8 cellular contexts compared by ENCODE assay signal in the genomic region with DNA sequence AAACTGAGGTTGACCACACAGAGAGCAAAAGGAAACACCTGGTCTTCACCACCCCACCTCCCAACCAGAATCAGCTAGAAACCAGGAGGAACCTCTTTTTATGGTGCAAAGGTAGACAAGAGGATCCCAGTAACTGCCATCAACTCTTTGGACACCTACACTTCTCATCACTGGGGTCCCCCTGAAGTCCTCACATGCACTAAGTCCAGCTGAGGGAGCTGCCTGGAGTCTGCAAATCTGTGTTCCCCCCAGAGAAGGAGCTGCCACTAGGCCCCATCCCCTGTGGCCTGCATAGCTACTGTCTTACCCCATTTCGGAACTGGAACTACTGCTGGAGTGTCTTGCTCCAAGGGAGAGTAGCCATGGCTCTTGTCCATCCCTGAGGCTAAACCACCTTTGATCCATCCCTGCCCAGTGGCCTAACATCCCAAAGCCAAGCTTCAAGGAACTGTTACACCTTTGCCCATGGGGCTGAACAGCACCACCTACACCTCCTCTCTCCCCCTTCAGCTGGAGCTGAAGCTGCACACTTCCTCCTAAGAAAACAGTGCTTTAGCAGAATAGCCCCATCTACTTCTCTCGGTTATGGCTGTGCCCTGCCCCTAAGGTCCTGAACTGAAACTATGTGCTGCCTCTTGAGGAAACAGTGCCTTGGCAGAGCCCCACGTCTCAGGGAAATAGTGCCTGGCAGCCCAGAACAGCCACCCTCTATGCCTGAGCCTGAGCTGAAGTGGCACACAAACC.
A peak's percentile ranks its signal among the peaks of the same experiment; 100 is the strongest.
DNase-seq lines count a peak whose midpoint lies in the region; ATAC-seq and TF ChIP-seq lines count a peak whose summit lies in the region.

No MANE protein-coding gene starts in this region.

- H3K27me3 ChIP-seq in left lung: peaks cover 0 to 4% of the 10 kb centered on the region in 2 donors
- H3K27me3 ChIP-seq in SK-N-SH (ENCODE audit: insufficient read depth): no peaks in the 10 kb centered on the region
- H3K27me3 ChIP-seq in stomach: peaks cover 0 to 20% (median 0%) of the 10 kb centered on the region in 3 donors

- H3K9me3 ChIP-seq in left lung: peaks cover 0 to 7% of the 10 kb centered on the region in 2 donors
- H3K9me3 ChIP-seq in SK-N-SH: no peaks in the 10 kb centered on the region
- peaks cover 4 to 20% (median 15%) of the 10 kb centered on the region in 4 donors for H3K9me3 ChIP-seq in stomach

- no peak for TF ChIP-seq EP300 in SK-N-SH (IDR thresholded peaks at IDR 0.05; ENCODE audit: borderline replicate concordance in 1 of 2, low read depth in 1 of 2, low read length in 1 of 2)
- no peak for TF ChIP-seq EP300 in stomach (IDR thresholded peaks at IDR 0.05)

- H2AFZ ChIP-seq in SK-N-SH (ENCODE audit: low read depth): no peak overlapping the region

- H3K4me2 ChIP-seq in SK-N-SH: no peak overlapping the region

- H3K4me3 ChIP-seq in left lung (no peak overlapping the region), SK-N-SH (ENCODE audit: low read depth in 2 of 2, low read length in 1 of 2) (no peak overlapping the region), stomach (no peak overlapping the region)

- DNase-seq in MV-4-11 (lab: John Stamatoyannopoulos, UW): peak; percentile 53
- no peak for DNase-seq in left lung
- DNase-seq in NCI-H2227 (lab: John Stamatoyannopoulos, UW; ENCODE audit: unreplicated experiment): no peak
- no peak for DNase-seq in SK-N-SH
- no peak for DNase-seq in stomach
- DNase-seq in glomerular visceral epithelial cell (ENCODE audit: extremely low spot score): no peak

- no peaks in the 10 kb centered on the region for H3F3A ChIP-seq in SK-N-SH (replicated peaks; ENCODE audit: insufficient read depth)

- CTCF ChIA-PET in SK-N-SH (lab: Yijun Ruan, JAX): interaction anchor here (0.6 to 15.7 kb wide), 14 partner anchors 8 to 580 kb away, joined by 3 to 280 read pairs (median 4); no protein-coding TSS in a partner anchor

- TF ChIP-seq CTCF in left lung (IDR thresholded peaks at IDR 0.05) (no peak), SK-N-SH (IDR thresholded peaks at IDR 0.05) (no peak), stomach (IDR thresholded peaks at IDR 0.05) (no peak)

- TF ChIP-seq POLR2A in stomach (IDR thresholded peaks at IDR 0.05): no peak

- H3K9me2 ChIP-seq in SK-N-SH: no peaks in the 10 kb centered on the region

- H3K9ac ChIP-seq in SK-N-SH: no peak overlapping the region

- no peaks in the 10 kb centered on the region for H4K20me1 ChIP-seq in SK-N-SH (ENCODE audit: insufficient read depth)

- TF ChIP-seq RAD21 in SK-N-SH (IDR thresholded peaks at IDR 0.05; ENCODE audit: low read length): no peak

- H3K36me3 ChIP-seq in left lung (no peaks in the 10 kb centered on the region), SK-N-SH (replicated peaks in 1 of 2; ENCODE audit: control insufficient read depth in 1 of 2, insufficient read depth in 2 of 2, low read length in 1 of 2) (no peaks in the 10 kb centered on the region), stomach (no peaks in the 10 kb centered on the region)

- POLR2A ChIA-PET in SK-N-SH (lab: Yijun Ruan, JAX): no interaction called here

- H3K4me1 ChIP-seq in left lung (no peaks in the 10 kb centered on the region), SK-N-SH (ENCODE audit: control insufficient read depth in 1 of 2, insufficient read depth in 2 of 2, low read depth in 1 of 2, low read length in 1 of 2) (no peaks in the 10 kb centered on the region), stomach (no peaks in the 10 kb centered on the region)

- intact Hi-C loops in left lung (cut with DNase I) (no loop called here), stomach (cut with DNase I; ENCODE audit: low total_unique reads) (loop anchor here (10.0 kb wide), 1 partner anchor 173 kb away; no protein-coding TSS in a partner anchor)

- WGBS in SK-N-SH (ENCODE audit: low lambda C conversion rate): 4% methylated on average over 3 of the region's 3 CpGs
- 32 to 44% (median 39%) methylated on average over 3 of the region's 3 CpGs for WGBS in stomach, 5 donors

- no peaks in the 10 kb centered on the region for H3K79me2 ChIP-seq in SK-N-SH (ENCODE audit: insufficient read depth)

- peak; percentile 45 for ATAC-seq in GM18520 (IDR thresholded peaks at IDR 0.05; ENCODE audit: unreplicated experiment)
- ATAC-seq in GM21737 (IDR thresholded peaks at IDR 0.05; ENCODE audit: unreplicated experiment): peak; percentile 70
- ATAC-seq in left lung: peak; percentile 29

- H3K27ac ChIP-seq in left lung (peak overlapping the region in 1 of 2 donors; percentile 25), SK-N-SH (ENCODE audit: low read depth in 2 of 2, low read length in 1 of 2) (no peak overlapping the region), stomach (peak overlapping the region in 1 of 5 donors; percentile 66)

TF ChIP-seq in SK-N-SH, 30 proteins besides CTCF, POLR2A, EP300 and RAD21:
- TF ChIP-seq FOXM1 (IDR thresholded peaks at IDR 0.05; ENCODE audit: low read depth) (no peak), EZH2phosphoT487 (IDR thresholded peaks at IDR 0.05; ENCODE audit: borderline replicate concordance, low read depth) (no peak), IRF3 (IDR thresholded peaks at IDR 0.05; ENCODE audit: low read depth, low read length) (no peak), MXI1 (IDR thresholded peaks at IDR 0.05; ENCODE audit: low read depth, low read length) (no peak)
- TF ChIP-seq, protein P1, sequence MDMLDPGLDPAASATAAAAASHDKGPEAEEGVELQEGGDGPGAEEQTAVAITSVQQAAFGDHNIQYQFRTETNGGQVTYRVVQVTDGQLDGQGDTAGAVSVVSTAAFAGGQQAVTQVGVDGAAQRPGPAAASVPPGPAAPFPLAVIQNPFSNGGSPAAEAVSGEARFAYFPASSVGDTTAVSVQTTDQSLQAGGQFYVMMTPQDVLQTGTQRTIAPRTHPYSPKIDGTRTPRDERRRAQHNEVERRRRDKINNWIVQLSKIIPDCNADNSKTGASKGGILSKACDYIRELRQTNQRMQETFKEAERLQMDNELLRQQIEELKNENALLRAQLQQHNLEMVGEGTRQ (IDR thresholded peaks at IDR 0.05; ENCODE audit: borderline replicate concordance, low read depth, low read length): no peak
